Comparison of ENCODE assay signal across 10 cellular contexts in the genomic region with DNA sequence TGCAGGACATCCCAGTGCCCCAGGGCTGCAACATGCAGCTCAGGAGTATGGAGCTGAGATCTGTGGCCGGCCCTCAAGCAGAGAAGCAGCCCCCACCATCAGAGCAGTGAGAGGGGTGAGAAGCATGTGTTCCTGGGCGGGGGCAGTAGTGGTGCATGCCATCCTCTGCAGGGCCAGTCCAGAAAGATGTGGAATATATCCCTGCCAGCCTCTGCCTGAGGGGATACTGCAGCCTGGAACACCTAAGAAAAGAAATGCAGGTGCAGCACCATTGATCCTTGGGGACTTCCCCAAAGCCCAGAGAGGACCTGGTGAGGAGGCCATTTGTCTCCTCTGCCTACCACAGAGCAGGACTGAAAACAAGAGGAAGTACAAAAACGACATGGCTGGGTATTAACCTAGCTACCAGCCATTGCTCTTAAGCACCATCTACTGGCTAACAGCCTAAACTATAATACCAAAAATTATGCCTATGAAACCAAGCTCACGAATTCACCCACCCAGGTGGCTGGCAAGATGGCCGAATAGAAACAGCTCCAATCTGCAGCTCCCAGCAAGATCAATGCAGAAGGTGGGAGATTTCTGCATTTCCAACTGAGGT.
DNase-seq lines count a peak whose midpoint lies in the region; ATAC-seq and TF ChIP-seq lines count a peak whose summit lies in the region.
"Had no signal": no experiment of that assay in that cellular context is flagged by ENCODE, and none has a peak within 500 bp of the region (broad histone marks: within the 10 kb centered on the region; RNA-seq: fewer than 3 reads in every experiment).

No MANE protein-coding gene starts in this region.

- H3K4me1 Mint-ChIP-seq in naive thymus-derived CD8-positive, alpha-beta T cell = no peaks in the 10 kb centered on the region
- H3K4me1 Mint-ChIP-seq: CD8-positive, alpha-beta memory T cell; T-cell had no signal

- ATAC-seq in naive thymus-derived CD8-positive, alpha-beta T cell = peak; percentile 41 to 70
- ATAC-seq in GM18520 (IDR thresholded peaks at IDR 0.05; ENCODE audit: unreplicated experiment) = no peak

- DNase-seq in SIG-M5 treated with dmso at 0.1 percent for 504 hours (lab: John Stamatoyannopoulos, UW; ENCODE audit: unreplicated experiment) = peak; percentile 46
- no peak for DNase-seq in SIG-M5 (lab: John Stamatoyannopoulos, UW)
- peak; percentile 29 for DNase-seq in NCI-H1105 (lab: John Stamatoyannopoulos, UW)
- DNase-seq in astrocyte of the cerebellum (ENCODE audit: low read depth) = no peak
- DNase-seq in naive thymus-derived CD8-positive, alpha-beta T cell = peak in 2 of 10 donors; percentile 10 to 13
- no peak for DNase-seq in activated CD4-positive, alpha-beta T cell treated with anti-CD3 and anti-CD28 coated beads, Interleukin-2, amount 50 U/mL, for 48 hours
- no peak for DNase-seq in effector CD8-positive, alpha-beta T cell (lab: John Stamatoyannopoulos, UW)
- DNase-seq: T-cell had no signal

- H3K27me3 Mint-ChIP-seq in naive thymus-derived CD8-positive, alpha-beta T cell = peaks cover 0 to 3% (median 3%) of the 10 kb centered on the region in 5 donors
- H3K27me3 Mint-ChIP-seq: T-cell had no signal

- H3K9me3 Mint-ChIP-seq in naive thymus-derived CD8-positive, alpha-beta T cell = peaks cover 0 to 26% (median 8%) of the 10 kb centered on the region in 9 donors

- TF ChIP-seq CTCF in astrocyte of the cerebellum (IDR thresholded peaks at IDR 0.05; ENCODE audit: low read depth, low read length, missing control alignments) = peak; percentile 52

- peaks cover 0 to 8% (median 6%) of the 10 kb centered on the region in 3 donors for H3K36me3 Mint-ChIP-seq in naive thymus-derived CD8-positive, alpha-beta T cell
- H3K36me3 Mint-ChIP-seq: T-cell had no signal

- POLR2A ChIA-PET in naive thymus-derived CD8-positive, alpha-beta T cell (lab: Charles Lee) = no interaction called here

- in situ Hi-C loops in astrocyte of the cerebellum (cut with HindIII; ENCODE audit: low sequenced_read_pairs) = no loop called here

- no peak overlapping the region for H3K4me3 Mint-ChIP-seq in naive thymus-derived CD8-positive, alpha-beta T cell
- H3K4me3 Mint-ChIP-seq: T-cell had no signal

- H3K4me3 ChIP-seq in astrocyte of the cerebellum (ENCODE audit: low read depth, low read length) = no peak overlapping the region

- H3K27ac Mint-ChIP-seq in naive thymus-derived CD8-positive, alpha-beta T cell = no peak overlapping the region
- H3K27ac Mint-ChIP-seq: CD8-positive, alpha-beta memory T cell; T-cell had no signal

Comparison
In these comparisons a context has a peak if more than half of its experiments do, and no peak if none do; other contexts are left out.
1. DNase-seq: peak in SIG-M5 treated with dmso at 0.1 percent for 504 hours (single experiment) and NCI-H1105 (single experiment); none in SIG-M5 (single experiment), astrocyte of the cerebellum (single experiment), activated CD4-positive, alpha-beta T cell treated with anti-CD3 and anti-CD28 coated beads, Interleukin-2, amount 50 U/mL, for 48 hours (0 of 2) and effector CD8-positive, alpha-beta T cell (single experiment).